8 cellular contexts compared by ENCODE assay signal in genomic region chr12:32896438-32897275, GRCh38. TPM values are rescaled to one million over a fixed set of nuclear protein-coding genes. Genes with fewer than 3 reads are reported as not detected.
DNase-seq lines count a peak whose midpoint lies in the region; ATAC-seq, FAIRE-seq and TF ChIP-seq lines count a peak whose summit lies in the region.

PKP2 (minus strand) TSS chr12:32896777; CDS start chr12:32896731, 46 bp downstream.

- peak; percentile 70 for ATAC-seq in HG02885 (IDR thresholded peaks at IDR 0.05; ENCODE audit: poor library complexity, unreplicated experiment)
- peak; percentile 83 for ATAC-seq in left ventricle myocardium superior
- ATAC-seq in pancreas = peak; percentile 81 to 90 (median 88)
- ATAC-seq in GM18870 (IDR thresholded peaks at IDR 0.05; ENCODE audit: unreplicated experiment) = no peak

- peaks cover 0 to 36% (median 15%) of the 10 kb centered on the region in 3 donors for H3K4me1 ChIP-seq in pancreas

- no peaks in the 10 kb centered on the region for H3K9me3 Mint-ChIP-seq in activated naive CD8-positive, alpha-beta T cell (ENCODE audit: low read depth)

- TF ChIP-seq CTCF in pancreas (IDR thresholded peaks at IDR 0.05) = no peak

- WGBS in pancreas, 2 donors = 0 to 1% methylated on average over 42 to 94 of the region's 94 CpGs

- H3K4me3 Mint-ChIP-seq in activated naive CD8-positive, alpha-beta T cell = peak within 1 kb of the TSS; percentile 85

- H3K27ac Mint-ChIP-seq in activated naive CD8-positive, alpha-beta T cell = peak within 1 kb of the TSS; percentile 16

- intact Hi-C loops in left ventricle myocardium superior (cut with micrococcal nuclease) (loop anchor here (10.0 kb wide), 1 partner anchor 102 kb away; no protein-coding TSS in a partner anchor), pancreas (cut with DNase I) (no loop called here)

- no peaks in the 10 kb centered on the region for H3K36me3 Mint-ChIP-seq in activated naive CD8-positive, alpha-beta T cell

- peak within 1 kb of the TSS; percentile 64 to 86 (median 76) for H3K27ac ChIP-seq in pancreas

- H3K4me1 Mint-ChIP-seq in activated naive CD8-positive, alpha-beta T cell (ENCODE audit: low read depth) = peaks cover 16% of the 10 kb centered on the region

- FAIRE-seq in pancreas (lab: Jason Lieb, UNC) = no peak

- no peaks in the 10 kb centered on the region for H3K36me3 ChIP-seq in pancreas

- H3K9me3 ChIP-seq in pancreas = no peaks in the 10 kb centered on the region

- no peaks in the 10 kb centered on the region for H3K27me3 ChIP-seq in pancreas

- DNase-seq in NCI-H524 (lab: John Stamatoyannopoulos, UW) (peak; percentile 41 to 82), NCI-H524 treated with DMSO at 0.1 percent for 48 hours (lab: John Stamatoyannopoulos, UW) (no peak), NCI-H345 treated with DMSO at 0.1 percent for 48 hours (lab: John Stamatoyannopoulos, UW; ENCODE audit: unreplicated experiment) (peak; percentile 78), left ventricle myocardium superior (peak; percentile 82), pancreas (peak; percentile 89 to 94 (median 91))

- H3K27me3 Mint-ChIP-seq in activated naive CD8-positive, alpha-beta T cell = peaks cover 50% of the 10 kb centered on the region

- peak within 1 kb of the TSS; percentile 71 to 83 (median 77) for H3K4me3 ChIP-seq in pancreas

RNA-seq across cellular contexts. Expression of gene PKP2, which starts in this region (rescaled TPM):
- total RNA-seq in left ventricle myocardium superior (423 TPM), pancreas (10 to 100 TPM; 12.0 to 22.7 (median 13.9) TPM)
- 10 to 100 TPM in 1 of 2 donors, 1 to 10 TPM in 1; 4.9 to 11.3 TPM for polyA plus RNA-seq in pancreas

Comparison
In these comparisons a context has a peak if more than half of its experiments do, and no peak if none do; other contexts are left out.
1. RNA of gene PKP2 (total RNA-seq): 423 TPM in left ventricle myocardium superior (single experiment); 12.0 to 22.7 TPM in pancreas; every median in the first group is over 10 times any median in the second.